8 cellular contexts compared by ENCODE assay signal in the genomic region with DNA sequence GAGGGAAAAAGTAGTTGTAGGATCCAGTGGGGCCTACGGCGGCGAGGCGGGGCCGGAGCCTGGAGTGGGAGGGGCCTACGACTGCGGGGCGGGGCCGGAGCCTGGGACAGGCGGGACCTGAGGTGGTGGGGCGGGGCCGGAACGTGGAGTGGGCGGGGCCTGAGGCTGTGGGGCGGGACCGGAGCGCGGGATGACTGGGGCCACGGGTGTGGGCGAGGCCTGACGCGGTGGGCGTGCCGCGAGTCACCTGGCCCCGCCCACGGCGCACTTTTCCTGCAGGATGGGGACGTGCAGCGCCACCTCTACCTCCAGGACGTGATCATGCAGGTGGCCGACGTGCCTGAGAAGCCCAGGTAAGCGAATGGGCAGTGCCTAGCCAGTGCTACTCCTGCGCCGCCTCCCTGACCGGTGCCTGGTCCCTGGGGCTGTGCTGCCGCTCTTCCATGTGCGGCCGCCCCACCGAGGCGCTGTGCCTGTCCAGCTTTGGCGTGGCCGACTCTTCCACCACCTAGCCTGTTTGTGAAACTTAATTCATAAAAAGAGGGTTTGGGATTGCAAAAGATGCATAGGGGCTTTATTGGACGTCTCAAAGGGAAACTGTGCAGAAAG. TPM values are rescaled to one million over a fixed set of nuclear protein-coding genes. Genes with fewer than 3 reads are reported as not detected.
DNase-seq lines count a peak whose midpoint lies in the region; ATAC-seq and TF ChIP-seq lines count a peak whose summit lies in the region.

No MANE protein-coding gene starts in this region.

- TF ChIP-seq POLR2A in stomach (IDR thresholded peaks at IDR 0.05) = no peak

- no peaks in the 10 kb centered on the region for H3K9me3 ChIP-seq in neural cell (ENCODE audit: low read length)
- no peaks in the 10 kb centered on the region for H3K9me3 ChIP-seq in stomach

- WGBS in stomach, 5 donors = 5 to 33% (median 22%) methylated on average over 4 to 45 of the region's 45 CpGs

- TF ChIP-seq EP300 in neural cell (conservative IDR thresholded peaks at IDR 0.05; ENCODE audit: poor library complexity, severe bottlenecking) (no peak), stomach (IDR thresholded peaks at IDR 0.05) (no peak)

- no peak overlapping the region for H3K4me2 ChIP-seq in neural cell (ENCODE audit: low read length)

- no peaks in the 10 kb centered on the region for H4K20me1 ChIP-seq in neural cell (ENCODE audit: insufficient read depth)

- H3F3A ChIP-seq in neural cell (ENCODE audit: insufficient read depth, low read length, poor library complexity, severe bottlenecking) = no peaks in the 10 kb centered on the region

- H3K27ac ChIP-seq in neural cell (ENCODE audit: low read length) (peak overlapping the region; percentile 78), stomach (peak overlapping the region; percentile 96 to 100 (median 98))

- peak overlapping the region; percentile 71 for H3K4me3 ChIP-seq in Jurkat, Clone E6-1 (ENCODE audit: low read length)
- H3K4me3 ChIP-seq in neural cell (ENCODE audit: low read length) (peak overlapping the region; percentile 85), stomach (peak overlapping the region; percentile 88 to 100 (median 92))

- no peaks in the 10 kb centered on the region for H3K9me2 ChIP-seq in neural cell (ENCODE audit: insufficient read depth, low read length)

- H3K36me3 ChIP-seq in neural cell (ENCODE audit: insufficient read depth, low read length) (no peaks in the 10 kb centered on the region), stomach (peaks cover 15 to 42% (median 37%) of the 10 kb centered on the region in 4 donors)

- H3K27me3 ChIP-seq in neural cell (ENCODE audit: insufficient read depth, low read depth, low read length) (no peaks in the 10 kb centered on the region), stomach (no peaks in the 10 kb centered on the region)

- intact Hi-C loops in stomach (cut with DNase I; ENCODE audit: low total_unique reads) = no loop called here

- TF ChIP-seq CTCF in neural cell (IDR thresholded peaks at IDR 0.05; ENCODE audit: poor library complexity, severe bottlenecking) = no peak
- no peak for TF ChIP-seq CTCF in stomach (IDR thresholded peaks at IDR 0.05)

- H2AFZ ChIP-seq in neural cell (ENCODE audit: low read depth, low read length) = peak overlapping the region; percentile 27

- peak; percentile 82 for DNase-seq in DMS153 treated with DMSO at 0.1 percent for 48 hours (lab: John Stamatoyannopoulos, UW; ENCODE audit: unreplicated experiment)
- peak; percentile 65 for DNase-seq in Jurkat, Clone E6-1 (ENCODE audit: low read depth, low spot score)
- DNase-seq in RPMI8226 = peak; percentile 54
- peak; percentile 93 for DNase-seq in activated gamma-delta T cell treated with Interleukin-2 at 50 U/mL for 16 hours
- peak; percentile 80 for DNase-seq in fibroblast of the conjunctiva (ENCODE audit: low read depth)
- peak; percentile 98 for DNase-seq in stomach

- peaks cover 25% of the 10 kb centered on the region for H3K79me2 ChIP-seq in neural cell (replicated peaks; ENCODE audit: insufficient read depth, low read length)

- peak; percentile 70 for ATAC-seq in GM21723 (IDR thresholded peaks at IDR 0.05; ENCODE audit: unreplicated experiment)

- no peak for TF ChIP-seq RAD21 in neural cell (conservative IDR thresholded peaks at IDR 0.05)

- H3K9ac ChIP-seq in neural cell (ENCODE audit: low read length) = peak overlapping the region; percentile 82

- peaks cover 32 to 57% (median 40%) of the 10 kb centered on the region in 4 donors for H3K4me1 ChIP-seq in stomach

TF ChIP-seq in neural cell, 6 proteins besides CTCF, POLR2A, EP300 and RAD21:
- no peak for TF ChIP-seq TAF1 (IDR thresholded peaks at IDR 0.05; ENCODE audit: low read depth)
- TF ChIP-seq, protein P1, sequence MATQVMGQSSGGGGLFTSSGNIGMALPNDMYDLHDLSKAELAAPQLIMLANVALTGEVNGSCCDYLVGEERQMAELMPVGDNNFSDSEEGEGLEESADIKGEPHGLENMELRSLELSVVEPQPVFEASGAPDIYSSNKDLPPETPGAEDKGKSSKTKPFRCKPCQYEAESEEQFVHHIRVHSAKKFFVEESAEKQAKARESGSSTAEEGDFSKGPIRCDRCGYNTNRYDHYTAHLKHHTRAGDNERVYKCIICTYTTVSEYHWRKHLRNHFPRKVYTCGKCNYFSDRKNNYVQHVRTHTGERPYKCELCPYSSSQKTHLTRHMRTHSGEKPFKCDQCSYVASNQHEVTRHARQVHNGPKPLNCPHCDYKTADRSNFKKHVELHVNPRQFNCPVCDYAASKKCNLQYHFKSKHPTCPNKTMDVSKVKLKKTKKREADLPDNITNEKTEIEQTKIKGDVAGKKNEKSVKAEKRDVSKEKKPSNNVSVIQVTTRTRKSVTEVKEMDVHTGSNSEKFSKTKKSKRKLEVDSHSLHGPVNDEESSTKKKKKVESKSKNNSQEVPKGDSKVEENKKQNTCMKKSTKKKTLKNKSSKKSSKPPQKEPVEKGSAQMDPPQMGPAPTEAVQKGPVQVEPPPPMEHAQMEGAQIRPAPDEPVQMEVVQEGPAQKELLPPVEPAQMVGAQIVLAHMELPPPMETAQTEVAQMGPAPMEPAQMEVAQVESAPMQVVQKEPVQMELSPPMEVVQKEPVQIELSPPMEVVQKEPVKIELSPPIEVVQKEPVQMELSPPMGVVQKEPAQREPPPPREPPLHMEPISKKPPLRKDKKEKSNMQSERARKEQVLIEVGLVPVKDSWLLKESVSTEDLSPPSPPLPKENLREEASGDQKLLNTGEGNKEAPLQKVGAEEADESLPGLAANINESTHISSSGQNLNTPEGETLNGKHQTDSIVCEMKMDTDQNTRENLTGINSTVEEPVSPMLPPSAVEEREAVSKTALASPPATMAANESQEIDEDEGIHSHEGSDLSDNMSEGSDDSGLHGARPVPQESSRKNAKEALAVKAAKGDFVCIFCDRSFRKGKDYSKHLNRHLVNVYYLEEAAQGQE (IDR thresholded peaks at IDR 0.05; ENCODE audit: borderline replicate concordance) = no peak
- no peak for TF ChIP-seq SMC3 (conservative IDR thresholded peaks at IDR 0.05; ENCODE audit: poor library complexity)
- no peak for TF ChIP-seq EZH2 (IDR thresholded peaks at IDR 0.05; ENCODE audit: borderline replicate concordance, insufficient read depth, low read length, poor library complexity, severe bottlenecking)
- TF ChIP-seq MXI1 (conservative IDR thresholded peaks at IDR 0.05; ENCODE audit: poor library complexity, severe bottlenecking) = no peak
- no peak for TF ChIP-seq POLR2AphosphoS5 (IDR thresholded peaks at IDR 0.05)

RNA-seq across cellular contexts. Expression of a gene that starts 0.5 kb away (rescaled TPM):
- polyA plus RNA-seq in Jurkat, Clone E6-1 (2012; ENCODE audit: insufficient read depth, insufficient read length) = 74.0 TPM
- polyA plus RNA-seq in neural cell = 16.8 and 17.6 TPM in 2 replicates
- 10.9 and 13.1 TPM in 2 replicates for polyA minus RNA-seq in neural cell
- 10 to 100 TPM; 12.7 to 82.1 (median 27.2) TPM for total RNA-seq in stomach
- 10 to 100 TPM; 55.8 to 63.4 (median 60.0) TPM for polyA plus RNA-seq in stomach

RNA-seq across cellular contexts. Expression of a gene that starts 0.5 kb away (rescaled TPM):
- polyA plus RNA-seq in Jurkat, Clone E6-1 (2012; ENCODE audit: insufficient read depth, insufficient read length) = 61.1 TPM
- polyA plus RNA-seq in neural cell (34.5 and 63.1 TPM in 2 replicates), stomach (10 to 100 TPM; 40.3 to 89.8 (median 68.7) TPM)
- 45.8 and 49.4 TPM in 2 replicates for polyA minus RNA-seq in neural cell
- 100 to 1,000 TPM in 1 of 5 donors, 10 to 100 TPM in 4; 18.3 to 117 (median 41.9) TPM for total RNA-seq in stomach

RNA-seq across cellular contexts. Expression of a gene that starts 27.5 kb away (rescaled TPM):
- polyA plus RNA-seq in Jurkat, Clone E6-1 (2012; ENCODE audit: insufficient read depth, insufficient read length) = 1.6 TPM
- polyA plus RNA-seq in neural cell = 3.7 and 6.8 TPM in 2 replicates
- 0.97 and 1.2 TPM in 2 replicates for polyA minus RNA-seq in neural cell
- total RNA-seq in stomach = 1 to 10 TPM in 2 of 5 donors, not detected in 3; 2.0 to 2.6 TPM
- polyA plus RNA-seq in stomach = under 1 TPM in 2 of 3 donors, not detected in 1; 0.44 to 0.78 TPM

RNA-seq across cellular contexts. Expression of a gene that starts 32.5 kb away (rescaled TPM):
- polyA plus RNA-seq in Jurkat, Clone E6-1 (2012; ENCODE audit: insufficient read depth, insufficient read length) = 2.4 TPM
- polyA plus RNA-seq in neural cell (6.4 and 7.2 TPM in 2 replicates), stomach (1 to 10 TPM; 1.8 to 4.4 (median 3.6) TPM)
- 1.5 and 2.2 TPM in 2 replicates for polyA minus RNA-seq in neural cell
- 10 to 100 TPM in 1 of 5 donors, 1 to 10 TPM in 3, not detected in 1; 3.3 to 50.8 (median 5.0) TPM for total RNA-seq in stomach

RNA-seq across cellular contexts. Expression of a gene that starts 38.0 kb away (rescaled TPM):
- not detected for polyA plus RNA-seq in Jurkat, Clone E6-1 (2012; ENCODE audit: insufficient read depth, insufficient read length)
- polyA plus RNA-seq in neural cell (not detected in 2 replicates), stomach (not detected)
- polyA minus RNA-seq in neural cell = not detected in 2 replicates
- total RNA-seq in stomach = 10 to 100 TPM in 1 of 5 donors, 1 to 10 TPM in 1, not detected in 3; 4.8 to 13.9 TPM

Comparison
In these comparisons a context has a peak if more than half of its experiments do, and no peak if none do; other contexts are left out.
1. Peak in every context shown above with its lines: DNase-seq, ATAC-seq, H3K4me3 ChIP-seq and H3K27ac ChIP-seq.